Comparison of ENCODE assay signal across 2 cellular contexts in the genomic region with DNA sequence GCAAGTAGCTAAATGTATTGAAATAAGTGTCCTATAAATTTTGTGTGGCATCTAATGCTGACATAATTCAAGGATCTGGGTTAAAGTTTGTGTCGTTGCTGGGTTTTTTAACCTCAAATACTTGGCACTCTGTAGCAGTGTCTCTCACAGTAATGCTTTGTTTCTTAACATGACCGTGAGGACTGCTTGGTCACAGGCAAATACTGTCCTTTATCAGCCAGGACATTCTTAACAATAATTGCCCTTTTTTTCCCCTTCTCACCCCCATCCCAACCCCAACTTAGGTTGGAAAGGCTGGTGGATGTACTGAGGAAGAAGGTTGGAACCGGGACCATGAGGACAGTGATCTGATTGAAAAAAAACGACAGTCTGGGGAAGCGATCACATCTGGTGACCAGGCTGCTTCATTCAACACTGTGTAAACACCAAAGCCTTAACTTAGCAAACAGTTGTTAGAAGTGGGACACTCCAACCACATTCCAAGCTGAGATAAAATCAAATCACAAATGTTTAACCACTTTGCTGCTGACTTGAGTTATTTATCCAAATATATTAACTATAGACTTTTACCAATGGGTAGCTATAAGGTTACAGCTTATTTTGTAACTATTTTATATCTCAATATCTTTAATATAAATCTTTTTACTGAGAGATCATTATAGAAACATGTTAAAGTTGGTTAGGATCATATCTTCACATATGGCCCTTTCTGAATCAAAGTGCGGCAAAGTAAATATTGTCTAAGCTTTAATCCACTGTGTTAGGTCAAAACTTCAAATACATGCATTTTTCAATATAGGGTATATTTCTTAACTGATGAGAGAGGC.
TF ChIP-seq lines count a peak whose summit lies in the region.

No MANE protein-coding gene starts in this region.

TF ChIP-seq in HEK293, 187 proteins besides CTCF, POLR2A, EP300 and RAD21:
- TF ChIP-seq ZNF23 (tag by site-specific recombination; IDR thresholded peaks at IDR 0.05; ENCODE audit: borderline replicate concordance), result no peak
- no peak for TF ChIP-seq ZNF140 (tag by site-specific recombination; IDR thresholded peaks at IDR 0.05)
- TF ChIP-seq TSHZ1 (tag by site-specific recombination; IDR thresholded peaks at IDR 0.05; ENCODE audit: borderline replicate concordance), result no peak
- TF ChIP-seq ZNF776 (tag by site-specific recombination; IDR thresholded peaks at IDR 0.05; ENCODE audit: borderline replicate concordance), result no peak
- TF ChIP-seq, protein P1, sequence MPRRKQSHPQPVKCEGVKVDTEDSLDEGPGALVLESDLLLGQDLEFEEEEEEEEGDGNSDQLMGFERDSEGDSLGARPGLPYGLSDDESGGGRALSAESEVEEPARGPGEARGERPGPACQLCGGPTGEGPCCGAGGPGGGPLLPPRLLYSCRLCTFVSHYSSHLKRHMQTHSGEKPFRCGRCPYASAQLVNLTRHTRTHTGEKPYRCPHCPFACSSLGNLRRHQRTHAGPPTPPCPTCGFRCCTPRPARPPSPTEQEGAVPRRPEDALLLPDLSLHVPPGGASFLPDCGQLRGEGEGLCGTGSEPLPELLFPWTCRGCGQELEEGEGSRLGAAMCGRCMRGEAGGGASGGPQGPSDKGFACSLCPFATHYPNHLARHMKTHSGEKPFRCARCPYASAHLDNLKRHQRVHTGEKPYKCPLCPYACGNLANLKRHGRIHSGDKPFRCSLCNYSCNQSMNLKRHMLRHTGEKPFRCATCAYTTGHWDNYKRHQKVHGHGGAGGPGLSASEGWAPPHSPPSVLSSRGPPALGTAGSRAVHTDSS (tag by site-specific recombination; IDR thresholded peaks at IDR 0.05), result no peak
- TF ChIP-seq, protein P2, sequence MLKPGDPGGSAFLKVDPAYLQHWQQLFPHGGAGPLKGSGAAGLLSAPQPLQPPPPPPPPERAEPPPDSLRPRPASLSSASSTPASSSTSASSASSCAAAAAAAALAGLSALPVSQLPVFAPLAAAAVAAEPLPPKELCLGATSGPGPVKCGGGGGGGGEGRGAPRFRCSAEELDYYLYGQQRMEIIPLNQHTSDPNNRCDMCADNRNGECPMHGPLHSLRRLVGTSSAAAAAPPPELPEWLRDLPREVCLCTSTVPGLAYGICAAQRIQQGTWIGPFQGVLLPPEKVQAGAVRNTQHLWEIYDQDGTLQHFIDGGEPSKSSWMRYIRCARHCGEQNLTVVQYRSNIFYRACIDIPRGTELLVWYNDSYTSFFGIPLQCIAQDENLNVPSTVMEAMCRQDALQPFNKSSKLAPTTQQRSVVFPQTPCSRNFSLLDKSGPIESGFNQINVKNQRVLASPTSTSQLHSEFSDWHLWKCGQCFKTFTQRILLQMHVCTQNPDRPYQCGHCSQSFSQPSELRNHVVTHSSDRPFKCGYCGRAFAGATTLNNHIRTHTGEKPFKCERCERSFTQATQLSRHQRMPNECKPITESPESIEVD (tag by site-specific recombination; IDR thresholded peaks at IDR 0.05), result 0 out of 2 replicates have a peak, but pooled peaks have one; percentile 6
- TF ChIP-seq TCF7L2 (IDR thresholded peaks at IDR 0.05; ENCODE audit: borderline replicate concordance, low read depth, low read length), result no peak

TF ChIP-seq in HepG2, 621 proteins besides CTCF, POLR2A, EP300 and RAD21 (continued from another document and continues in another):
- TF ChIP-seq ZNF382 (CRISPR knock-in tag; IDR thresholded peaks at IDR 0.05; ENCODE audit: borderline replicate concordance), result 0 out of 2 replicates have a peak, but pooled peaks have one; percentile 77
- TF ChIP-seq, protein P3, sequence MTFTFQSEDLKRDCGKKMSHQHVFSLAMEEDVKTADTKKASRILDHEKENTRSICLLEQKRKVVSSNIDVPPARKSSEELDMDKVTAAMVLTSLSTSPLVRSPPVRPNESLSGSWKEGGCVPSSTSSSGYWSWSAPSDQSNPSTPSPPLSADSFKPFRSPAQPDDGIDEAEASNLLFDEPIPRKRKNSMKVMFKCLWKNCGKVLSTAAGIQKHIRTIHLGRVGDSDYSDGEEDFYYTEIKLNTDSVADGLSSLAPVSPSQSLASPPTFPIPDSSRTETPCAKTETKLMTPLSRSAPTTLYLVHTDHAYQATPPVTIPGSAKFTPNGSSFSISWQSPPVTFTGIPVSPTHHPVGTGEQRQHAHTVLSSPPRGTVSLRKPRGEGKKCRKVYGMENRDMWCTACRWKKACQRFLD (CRISPR knock-in tag; IDR thresholded peaks at IDR 0.05; ENCODE audit: borderline replicate concordance), result no peak
- TF ChIP-seq, protein P4, sequence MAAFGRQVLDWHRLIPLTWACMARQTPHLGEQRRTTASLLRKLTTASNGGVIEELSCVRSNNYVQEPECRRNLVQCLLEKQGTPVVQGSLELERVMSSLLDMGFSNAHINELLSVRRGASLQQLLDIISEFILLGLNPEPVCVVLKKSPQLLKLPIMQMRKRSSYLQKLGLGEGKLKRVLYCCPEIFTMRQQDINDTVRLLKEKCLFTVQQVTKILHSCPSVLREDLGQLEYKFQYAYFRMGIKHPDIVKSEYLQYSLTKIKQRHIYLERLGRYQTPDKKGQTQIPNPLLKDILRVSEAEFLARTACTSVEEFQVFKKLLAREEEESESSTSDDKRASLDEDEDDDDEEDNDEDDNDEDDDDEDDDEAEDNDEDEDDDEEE (CRISPR knock-in tag; IDR thresholded peaks at IDR 0.05), result no peak
- TF ChIP-seq, protein P5, sequence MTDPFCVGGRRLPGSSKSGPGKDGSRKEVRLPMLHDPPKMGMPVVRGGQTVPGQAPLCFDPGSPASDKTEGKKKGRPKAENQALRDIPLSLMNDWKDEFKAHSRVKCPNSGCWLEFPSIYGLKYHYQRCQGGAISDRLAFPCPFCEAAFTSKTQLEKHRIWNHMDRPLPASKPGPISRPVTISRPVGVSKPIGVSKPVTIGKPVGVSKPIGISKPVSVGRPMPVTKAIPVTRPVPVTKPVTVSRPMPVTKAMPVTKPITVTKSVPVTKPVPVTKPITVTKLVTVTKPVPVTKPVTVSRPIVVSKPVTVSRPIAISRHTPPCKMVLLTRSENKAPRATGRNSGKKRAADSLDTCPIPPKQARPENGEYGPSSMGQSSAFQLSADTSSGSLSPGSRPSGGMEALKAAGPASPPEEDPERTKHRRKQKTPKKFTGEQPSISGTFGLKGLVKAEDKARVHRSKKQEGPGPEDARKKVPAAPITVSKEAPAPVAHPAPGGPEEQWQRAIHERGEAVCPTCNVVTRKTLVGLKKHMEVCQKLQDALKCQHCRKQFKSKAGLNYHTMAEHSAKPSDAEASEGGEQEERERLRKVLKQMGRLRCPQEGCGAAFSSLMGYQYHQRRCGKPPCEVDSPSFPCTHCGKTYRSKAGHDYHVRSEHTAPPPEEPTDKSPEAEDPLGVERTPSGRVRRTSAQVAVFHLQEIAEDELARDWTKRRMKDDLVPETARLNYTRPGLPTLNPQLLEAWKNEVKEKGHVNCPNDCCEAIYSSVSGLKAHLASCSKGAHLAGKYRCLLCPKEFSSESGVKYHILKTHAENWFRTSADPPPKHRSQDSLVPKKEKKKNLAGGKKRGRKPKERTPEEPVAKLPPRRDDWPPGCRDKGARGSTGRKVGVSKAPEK (CRISPR knock-in tag; IDR thresholded peaks at IDR 0.05; ENCODE audit: borderline replicate concordance), result peak; percentile 100
- TF ChIP-seq TBL1XR1 (IDR thresholded peaks at IDR 0.05; ENCODE audit: borderline replicate concordance, low read length, partially characterized antibody), result peak; percentile 74
- no peak for TF ChIP-seq ZNF296 (CRISPR knock-in tag; conservative IDR thresholded peaks at IDR 0.05)
- TF ChIP-seq DMTF1 (CRISPR knock-in tag; IDR thresholded peaks at IDR 0.05), result no peak
- peak; percentile 81; the same call in 1 of the 2 replicates for TF ChIP-seq RFXANK (CRISPR knock-in tag; IDR thresholded peaks at IDR 0.05)
- TF ChIP-seq ZNF672 (CRISPR knock-in tag; IDR thresholded peaks at IDR 0.05), result no peak
- TF ChIP-seq REL (CRISPR knock-in tag; conservative IDR thresholded peaks at IDR 0.05), result peak; percentile 34; the same call in 1 of the 2 replicates
- TF ChIP-seq HDAC1 (CRISPR knock-in tag; IDR thresholded peaks at IDR 0.05), result peak; percentile 97
- TF ChIP-seq, protein P6, sequence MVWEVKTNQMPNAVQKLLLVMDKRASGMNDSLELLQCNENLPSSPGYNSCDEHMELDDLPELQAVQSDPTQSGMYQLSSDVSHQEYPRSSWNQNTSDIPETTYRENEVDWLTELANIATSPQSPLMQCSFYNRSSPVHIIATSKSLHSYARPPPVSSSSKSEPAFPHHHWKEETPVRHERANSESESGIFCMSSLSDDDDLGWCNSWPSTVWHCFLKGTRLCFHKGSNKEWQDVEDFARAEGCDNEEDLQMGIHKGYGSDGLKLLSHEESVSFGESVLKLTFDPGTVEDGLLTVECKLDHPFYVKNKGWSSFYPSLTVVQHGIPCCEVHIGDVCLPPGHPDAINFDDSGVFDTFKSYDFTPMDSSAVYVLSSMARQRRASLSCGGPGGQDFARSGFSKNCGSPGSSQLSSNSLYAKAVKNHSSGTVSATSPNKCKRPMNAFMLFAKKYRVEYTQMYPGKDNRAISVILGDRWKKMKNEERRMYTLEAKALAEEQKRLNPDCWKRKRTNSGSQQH (CRISPR knock-in tag; IDR thresholded peaks at IDR 0.05; ENCODE audit: low read depth), result no peak; the same call in 1 of the 2 replicates
- no peak for TF ChIP-seq ZNF160 (CRISPR knock-in tag; IDR thresholded peaks at IDR 0.05)
- peak; percentile 79 for TF ChIP-seq ZNF547 (CRISPR knock-in tag; IDR thresholded peaks at IDR 0.05)
- TF ChIP-seq, protein P7, sequence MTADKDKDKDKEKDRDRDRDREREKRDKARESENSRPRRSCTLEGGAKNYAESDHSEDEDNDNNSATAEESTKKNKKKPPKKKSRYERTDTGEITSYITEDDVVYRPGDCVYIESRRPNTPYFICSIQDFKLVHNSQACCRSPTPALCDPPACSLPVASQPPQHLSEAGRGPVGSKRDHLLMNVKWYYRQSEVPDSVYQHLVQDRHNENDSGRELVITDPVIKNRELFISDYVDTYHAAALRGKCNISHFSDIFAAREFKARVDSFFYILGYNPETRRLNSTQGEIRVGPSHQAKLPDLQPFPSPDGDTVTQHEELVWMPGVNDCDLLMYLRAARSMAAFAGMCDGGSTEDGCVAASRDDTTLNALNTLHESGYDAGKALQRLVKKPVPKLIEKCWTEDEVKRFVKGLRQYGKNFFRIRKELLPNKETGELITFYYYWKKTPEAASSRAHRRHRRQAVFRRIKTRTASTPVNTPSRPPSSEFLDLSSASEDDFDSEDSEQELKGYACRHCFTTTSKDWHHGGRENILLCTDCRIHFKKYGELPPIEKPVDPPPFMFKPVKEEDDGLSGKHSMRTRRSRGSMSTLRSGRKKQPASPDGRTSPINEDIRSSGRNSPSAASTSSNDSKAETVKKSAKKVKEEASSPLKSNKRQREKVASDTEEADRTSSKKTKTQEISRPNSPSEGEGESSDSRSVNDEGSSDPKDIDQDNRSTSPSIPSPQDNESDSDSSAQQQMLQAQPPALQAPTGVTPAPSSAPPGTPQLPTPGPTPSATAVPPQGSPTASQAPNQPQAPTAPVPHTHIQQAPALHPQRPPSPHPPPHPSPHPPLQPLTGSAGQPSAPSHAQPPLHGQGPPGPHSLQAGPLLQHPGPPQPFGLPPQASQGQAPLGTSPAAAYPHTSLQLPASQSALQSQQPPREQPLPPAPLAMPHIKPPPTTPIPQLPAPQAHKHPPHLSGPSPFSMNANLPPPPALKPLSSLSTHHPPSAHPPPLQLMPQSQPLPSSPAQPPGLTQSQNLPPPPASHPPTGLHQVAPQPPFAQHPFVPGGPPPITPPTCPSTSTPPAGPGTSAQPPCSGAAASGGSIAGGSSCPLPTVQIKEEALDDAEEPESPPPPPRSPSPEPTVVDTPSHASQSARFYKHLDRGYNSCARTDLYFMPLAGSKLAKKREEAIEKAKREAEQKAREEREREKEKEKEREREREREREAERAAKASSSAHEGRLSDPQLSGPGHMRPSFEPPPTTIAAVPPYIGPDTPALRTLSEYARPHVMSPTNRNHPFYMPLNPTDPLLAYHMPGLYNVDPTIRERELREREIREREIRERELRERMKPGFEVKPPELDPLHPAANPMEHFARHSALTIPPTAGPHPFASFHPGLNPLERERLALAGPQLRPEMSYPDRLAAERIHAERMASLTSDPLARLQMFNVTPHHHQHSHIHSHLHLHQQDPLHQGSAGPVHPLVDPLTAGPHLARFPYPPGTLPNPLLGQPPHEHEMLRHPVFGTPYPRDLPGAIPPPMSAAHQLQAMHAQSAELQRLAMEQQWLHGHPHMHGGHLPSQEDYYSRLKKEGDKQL (CRISPR knock-in tag; IDR thresholded peaks at IDR 0.05; ENCODE audit: low read depth), result peak; percentile 100
- TF ChIP-seq NFRKB (IDR thresholded peaks at IDR 0.05), result no peak
- TF ChIP-seq PAWR (CRISPR knock-in tag; IDR thresholded peaks at IDR 0.05; ENCODE audit: borderline replicate concordance), result no peak
- peak; percentile 88; the same call in 1 of the 2 replicates for TF ChIP-seq ZNF841 (CRISPR knock-in tag; IDR thresholded peaks at IDR 0.05; ENCODE audit: borderline replicate concordance)
- TF ChIP-seq, protein P8, sequence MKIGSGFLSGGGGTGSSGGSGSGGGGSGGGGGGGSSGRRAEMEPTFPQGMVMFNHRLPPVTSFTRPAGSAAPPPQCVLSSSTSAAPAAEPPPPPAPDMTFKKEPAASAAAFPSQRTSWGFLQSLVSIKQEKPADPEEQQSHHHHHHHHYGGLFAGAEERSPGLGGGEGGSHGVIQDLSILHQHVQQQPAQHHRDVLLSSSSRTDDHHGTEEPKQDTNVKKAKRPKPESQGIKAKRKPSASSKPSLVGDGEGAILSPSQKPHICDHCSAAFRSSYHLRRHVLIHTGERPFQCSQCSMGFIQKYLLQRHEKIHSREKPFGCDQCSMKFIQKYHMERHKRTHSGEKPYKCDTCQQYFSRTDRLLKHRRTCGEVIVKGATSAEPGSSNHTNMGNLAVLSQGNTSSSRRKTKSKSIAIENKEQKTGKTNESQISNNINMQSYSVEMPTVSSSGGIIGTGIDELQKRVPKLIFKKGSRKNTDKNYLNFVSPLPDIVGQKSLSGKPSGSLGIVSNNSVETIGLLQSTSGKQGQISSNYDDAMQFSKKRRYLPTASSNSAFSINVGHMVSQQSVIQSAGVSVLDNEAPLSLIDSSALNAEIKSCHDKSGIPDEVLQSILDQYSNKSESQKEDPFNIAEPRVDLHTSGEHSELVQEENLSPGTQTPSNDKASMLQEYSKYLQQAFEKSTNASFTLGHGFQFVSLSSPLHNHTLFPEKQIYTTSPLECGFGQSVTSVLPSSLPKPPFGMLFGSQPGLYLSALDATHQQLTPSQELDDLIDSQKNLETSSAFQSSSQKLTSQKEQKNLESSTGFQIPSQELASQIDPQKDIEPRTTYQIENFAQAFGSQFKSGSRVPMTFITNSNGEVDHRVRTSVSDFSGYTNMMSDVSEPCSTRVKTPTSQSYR (CRISPR knock-in tag; IDR thresholded peaks at IDR 0.05; ENCODE audit: borderline replicate concordance), result peak; percentile 79; the same call in 1 of the 2 replicates
- peak; percentile 57 for TF ChIP-seq STAG1 (CRISPR knock-in tag; IDR thresholded peaks at IDR 0.05)
- peak; percentile 99 for TF ChIP-seq EHMT2 (IDR thresholded peaks at IDR 0.05; ENCODE audit: borderline replicate concordance, low read depth, low read length)
- 0 out of 2 replicates have a peak, but pooled peaks have one; percentile 78 for TF ChIP-seq NCOA5 (CRISPR knock-in tag; IDR thresholded peaks at IDR 0.05)
- peak; percentile 100 for TF ChIP-seq FOXA3 (CRISPR knock-in tag; IDR thresholded peaks at IDR 0.05)
- no peak for TF ChIP-seq TBP (CRISPR knock-in tag; IDR thresholded peaks at IDR 0.05)
